In genomic region chr10:125783957-125784356, GRCh38 we compare ENCODE assay signal across 13 cellular contexts.
DNase-seq lines count a peak whose midpoint lies in the region; ATAC-seq lines count a peak whose summit lies in the region.
"Had no signal": no experiment of that assay in that cellular context is flagged by ENCODE, and none has a peak within 500 bp of the region (broad histone marks: within the 10 kb centered on the region; RNA-seq: fewer than 3 reads in every experiment).

No MANE protein-coding gene starts in this region.

- H3K9me3 ChIP-seq in effector memory CD4-positive, alpha-beta T cell (ENCODE audit: control insufficient read depth, low read length) = no peaks in the 10 kb centered on the region

- H3K4me3 ChIP-seq in effector memory CD4-positive, alpha-beta T cell (ENCODE audit: insufficient read depth, low read depth, low read length, poor library complexity, severe bottlenecking) = no peak overlapping the region
- H3K4me3 ChIP-seq: heart right ventricle had no signal

- peak; percentile 84 for ATAC-seq in GM18502 (IDR thresholded peaks at IDR 0.05; ENCODE audit: poor library complexity, unreplicated experiment)
- peak; percentile 79 for ATAC-seq in GM19463 (IDR thresholded peaks at IDR 0.05; ENCODE audit: unreplicated experiment)
- ATAC-seq in HG02970 (IDR thresholded peaks at IDR 0.05; ENCODE audit: low FRiP score, unreplicated experiment) = peak; percentile 74
- ATAC-seq in activated CD4-positive, CD25-positive, alpha-beta regulatory T cell treated with anti-CD3 and anti-CD28 coated beads, Interleukin-2, amount 50 U/mL, for 24 hours = no peak
- ATAC-seq: activated T-cell treated with anti-CD3 and anti-CD28 coated beads, Interleukin-2, amount 50 U/mL, for 72 hours; heart right ventricle had no signal

- no peaks in the 10 kb centered on the region for H3K36me3 ChIP-seq in effector memory CD4-positive, alpha-beta T cell (ENCODE audit: control insufficient read depth, insufficient read depth, low read length)

- H3K4me1 ChIP-seq in effector memory CD4-positive, alpha-beta T cell (ENCODE audit: control insufficient read depth, insufficient read depth, low read length, poor library complexity, severe bottlenecking) = peaks cover 9% of the 10 kb centered on the region
- H3K4me1 ChIP-seq: heart right ventricle had no signal

- no peaks in the 10 kb centered on the region for H3K27me3 ChIP-seq in effector memory CD4-positive, alpha-beta T cell (replicated peaks; ENCODE audit: control insufficient read depth, insufficient read depth, low read length, poor library complexity, severe bottlenecking)
- H3K27me3 ChIP-seq: heart right ventricle had no signal

- DNase-seq in MV-4-11 (lab: John Stamatoyannopoulos, UW) (peak; percentile 71), RPMI8226 (no peak), NCI-H2029 (lab: John Stamatoyannopoulos, UW) (no peak)
- DNase-seq in effector memory CD4-positive, alpha-beta T cell = no peak
- DNase-seq: activated T-cell treated with anti-CD3 and anti-CD28 coated beads, Interleukin-2, amount 50 U/mL, for 72 hours; C1 segment of cervical spinal cord; heart right ventricle; NCI-H82 had no signal

- H3K27ac ChIP-seq in effector memory CD4-positive, alpha-beta T cell (ENCODE audit: insufficient read depth, low read length, poor library complexity, severe bottlenecking) = no peak overlapping the region
- H3K27ac ChIP-seq: heart right ventricle, KMS-11 had no signal

Comparison
In these comparisons a context has a peak if more than half of its experiments do, and no peak if none do; other contexts are left out.
1. ATAC-seq: peak in GM18502 (single experiment), GM19463 (single experiment) and HG02970 (single experiment); none in activated CD4-positive, CD25-positive, alpha-beta regulatory T cell treated with anti-CD3 and anti-CD28 coated beads, Interleukin-2, amount 50 U/mL, for 24 hours (0 of 2).